Comparison of ENCODE assay signal across 8 cellular contexts in the genomic region with DNA sequence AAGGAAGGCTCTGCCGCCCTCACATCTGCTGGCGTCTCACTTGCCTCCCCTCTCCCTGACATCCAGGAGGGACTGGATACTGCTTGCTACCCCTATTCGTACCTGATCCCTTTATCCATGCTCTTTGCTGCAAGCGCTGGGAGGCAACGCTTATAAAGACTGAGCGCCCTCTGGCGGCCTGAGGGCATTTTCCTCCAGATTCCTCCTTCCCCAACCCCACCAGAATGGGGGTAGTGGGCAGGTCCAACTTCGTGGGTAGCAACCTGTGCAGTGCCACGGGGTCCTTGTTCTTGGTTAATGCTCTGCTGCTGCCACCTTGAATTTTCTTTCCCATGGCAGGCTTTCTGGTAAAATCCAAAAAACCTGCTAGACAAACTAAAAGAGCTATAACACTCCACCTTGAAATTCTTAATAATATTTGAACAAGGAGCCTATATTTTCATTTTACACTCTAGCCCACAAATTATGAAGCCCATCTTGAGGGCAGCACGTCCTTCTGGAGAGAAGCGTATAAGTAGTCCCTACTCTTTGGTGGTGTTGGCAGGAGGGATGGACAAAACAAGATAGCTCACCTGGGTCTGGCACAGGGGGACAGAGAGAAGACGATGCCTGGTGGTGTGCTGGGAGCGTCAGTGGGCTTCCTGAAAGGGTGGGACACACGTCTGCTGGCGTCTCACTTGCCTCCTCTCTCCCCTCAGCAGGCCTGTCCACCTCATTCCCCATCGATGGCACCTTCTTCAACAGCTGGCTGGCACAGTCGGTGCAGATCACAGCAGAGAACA. TPM values are rescaled to one million over a fixed set of nuclear protein-coding genes. Genes with fewer than 3 reads are reported as not detected.
A peak's percentile ranks its signal among the peaks of the same experiment; 100 is the strongest.
DNase-seq lines count a peak whose midpoint lies in the region; ATAC-seq and TF ChIP-seq lines count a peak whose summit lies in the region.

No MANE protein-coding gene starts in this region.

- H3K4me3 ChIP-seq in Peyer's patch, result no peak overlapping the region
- H3K4me3 ChIP-seq in fibroblast of lung (replicated peaks in 1 of 4; ENCODE audit: control extremely low read depth in 1 of 4, insufficient read depth in 1 of 4, low read depth in 3 of 4, low read length in 4 of 4), result no peak overlapping the region

- H3K27me3 ChIP-seq in Peyer's patch (no peaks in the 10 kb centered on the region), fibroblast of lung (ENCODE audit: control insufficient read depth, insufficient read depth, low read length) (no peaks in the 10 kb centered on the region)

- peaks cover 6% of the 10 kb centered on the region for H3K4me1 Mint-ChIP-seq in activated T-cell treated with anti-CD3 and anti-CD28 coated beads, Interleukin-2, amount 50 U/mL, for 24 hours (ENCODE audit: low read depth)
- H3K4me1 Mint-ChIP-seq in nephron progenitor cell, result peaks cover 41% of the 10 kb centered on the region

- H3K27ac ChIP-seq in Peyer's patch (no peak overlapping the region), fibroblast of lung (ENCODE audit: insufficient read depth, low read length) (peak overlapping the region; percentile 58)

- DNase-seq in DMS153 treated with DMSO at 0.1 percent for 48 hours (lab: John Stamatoyannopoulos, UW; ENCODE audit: unreplicated experiment) (peak; percentile 17), KG1 (lab: John Stamatoyannopoulos, UW) (peak; percentile 7), Peyer's patch (peak; percentile 79 to 92 (median 83)), fibroblast of lung (ENCODE audit: low read depth in 2 of 2) (peak; percentile 65 to 80), nephron progenitor cell (peak; percentile 89)
- peak; percentile 86 for DNase-seq in activated T-cell treated with anti-CD3 and anti-CD28 coated beads, Interleukin-2, amount 50 U/mL, for 24 hours
- peak; percentile 87 for DNase-seq in stimulated activated naive CD8-positive, alpha-beta T cell treated with anti-CD3 and anti-CD28 coated beads, Interleukin-15, Interleukin-2, amounts not matched to agents 100 U/mL and 50 U/mL, for 24 hours

- no peaks in the 10 kb centered on the region for H4K20me1 ChIP-seq in fibroblast of lung (ENCODE audit: control insufficient read depth, extremely low read depth, insufficient read depth, low read length)

- H3K4me3 Mint-ChIP-seq in activated T-cell treated with anti-CD3 and anti-CD28 coated beads, Interleukin-2, amount 50 U/mL, for 24 hours, result no peak overlapping the region
- H3K4me3 Mint-ChIP-seq in nephron progenitor cell, result no peak overlapping the region

- H3K9me3 ChIP-seq in Peyer's patch (no peaks in the 10 kb centered on the region), fibroblast of lung (ENCODE audit: control insufficient read depth, insufficient read depth, low read depth, low read length) (no peaks in the 10 kb centered on the region)

- H2AFZ ChIP-seq in fibroblast of lung (ENCODE audit: low read length), result no peak overlapping the region

- TF ChIP-seq POLR2A in Peyer's patch (IDR thresholded peaks at IDR 0.05), result no peak

- peaks cover 0 to 10% (median 0%) of the 10 kb centered on the region in 4 donors for H3K4me1 ChIP-seq in Peyer's patch
- peaks cover 12% of the 10 kb centered on the region for H3K4me1 ChIP-seq in fibroblast of lung (ENCODE audit: control insufficient read depth, extremely low read depth, insufficient read depth, low read length)

- no peaks in the 10 kb centered on the region for H3K27me3 Mint-ChIP-seq in activated T-cell treated with anti-CD3 and anti-CD28 coated beads, Interleukin-2, amount 50 U/mL, for 24 hours
- H3K27me3 Mint-ChIP-seq in nephron progenitor cell (ENCODE audit: low read depth, poor library complexity), result peaks cover 4% of the 10 kb centered on the region

- peak; percentile 51 for ATAC-seq in stimulated activated naive CD8-positive, alpha-beta T cell treated with anti-CD3 and anti-CD28 coated beads, Interleukin-15, Interleukin-2, amounts not matched to agents 100 U/mL and 50 U/mL, for 24 hours
- ATAC-seq in GM21737 (IDR thresholded peaks at IDR 0.05; ENCODE audit: unreplicated experiment), result no peak

- no peak overlapping the region for H3K9ac ChIP-seq in fibroblast of lung (ENCODE audit: insufficient read depth, low read length)

- H3K36me3 ChIP-seq in Peyer's patch (peaks cover 0 to 85% (median 2%) of the 10 kb centered on the region in 3 donors), fibroblast of lung (ENCODE audit: control insufficient read depth, insufficient read depth, low read length) (peaks cover 34% of the 10 kb centered on the region)

- no peaks in the 10 kb centered on the region for H3K79me2 ChIP-seq in fibroblast of lung (ENCODE audit: control insufficient read depth, insufficient read depth, low read length)

- no peaks in the 10 kb centered on the region for H3K9me3 Mint-ChIP-seq in activated T-cell treated with anti-CD3 and anti-CD28 coated beads, Interleukin-2, amount 50 U/mL, for 24 hours
- no peaks in the 10 kb centered on the region for H3K9me3 Mint-ChIP-seq in nephron progenitor cell

- H3K27ac Mint-ChIP-seq in activated T-cell treated with anti-CD3 and anti-CD28 coated beads, Interleukin-2, amount 50 U/mL, for 24 hours, result peak overlapping the region; percentile 66
- no peak overlapping the region for H3K27ac Mint-ChIP-seq in nephron progenitor cell

- peak; percentile 70 to 84 (median 77) for TF ChIP-seq CTCF in Peyer's patch (IDR thresholded peaks at IDR 0.05)
- peak; percentile 80 to 83 for TF ChIP-seq CTCF in fibroblast of lung (conservative IDR thresholded peaks at IDR 0.05 in 1 of 2, IDR thresholded peaks at IDR 0.05 in 1 of 2; ENCODE audit: low read depth in 1 of 2, low read length in 2 of 2)
- TF ChIP-seq CTCF in nephron progenitor cell (IDR thresholded peaks at IDR 0.05), result peak; percentile 91

- peaks cover 80% of the 10 kb centered on the region for H3K36me3 Mint-ChIP-seq in activated T-cell treated with anti-CD3 and anti-CD28 coated beads, Interleukin-2, amount 50 U/mL, for 24 hours (ENCODE audit: low read depth)
- H3K36me3 Mint-ChIP-seq in nephron progenitor cell (ENCODE audit: low read depth), result no peaks in the 10 kb centered on the region

- no peak overlapping the region for H3K4me2 ChIP-seq in fibroblast of lung (ENCODE audit: extremely low read depth, insufficient read depth, low read length)

RNA-seq across cellular contexts. Expression of a gene that starts 52.5 kb away (rescaled TPM):
- total RNA-seq in Peyer's patch (10 to 100 TPM; 51.5 to 77.6 (median 57.4) TPM), fibroblast of lung (23.6 and 45.9 TPM in 2 replicates)
- polyA plus RNA-seq in fibroblast of lung, result 10.0 and 20.2 TPM in 2 replicates
- polyA plus RNA-seq in fibroblast of lung (2012), result 11.7 and 22.0 TPM in 2 replicates
- polyA minus RNA-seq in fibroblast of lung (ENCODE audit: low replicate concordance), result 24.2 and 55.5 TPM in 2 replicates

RNA-seq across cellular contexts. Expression of a gene that starts 54.6 kb away (rescaled TPM):
- 100 to 1,000 TPM; 102 to 126 (median 118) TPM for total RNA-seq in Peyer's patch
- total RNA-seq in fibroblast of lung, result 41.3 and 68.7 TPM in 2 replicates
- polyA plus RNA-seq in fibroblast of lung, result 102 and 106 TPM in 2 replicates
- polyA plus RNA-seq in fibroblast of lung (2012), result 54.3 and 70.4 TPM in 2 replicates
- 15.8 and 24.2 TPM in 2 replicates for polyA minus RNA-seq in fibroblast of lung (ENCODE audit: low replicate concordance)

Comparison
In these comparisons a context has a peak if more than half of its experiments do, and no peak if none do; other contexts are left out.
1. DNase-seq: peak in every context shown above with its lines; median percentile 89 in nephron progenitor cell; 87 in stimulated activated naive CD8-positive, alpha-beta T cell treated with anti-CD3 and anti-CD28 coated beads, Interleukin-15, Interleukin-2, amounts not matched to agents 100 U/mL and 50 U/mL, for 24 hours; 86 in activated T-cell treated with anti-CD3 and anti-CD28 coated beads, Interleukin-2, amount 50 U/mL, for 24 hours; 83 in Peyer's patch; 72 in fibroblast of lung; 17 in DMS153 treated with DMSO at 0.1 percent for 48 hours; 7 in KG1.